In the genomic region with DNA sequence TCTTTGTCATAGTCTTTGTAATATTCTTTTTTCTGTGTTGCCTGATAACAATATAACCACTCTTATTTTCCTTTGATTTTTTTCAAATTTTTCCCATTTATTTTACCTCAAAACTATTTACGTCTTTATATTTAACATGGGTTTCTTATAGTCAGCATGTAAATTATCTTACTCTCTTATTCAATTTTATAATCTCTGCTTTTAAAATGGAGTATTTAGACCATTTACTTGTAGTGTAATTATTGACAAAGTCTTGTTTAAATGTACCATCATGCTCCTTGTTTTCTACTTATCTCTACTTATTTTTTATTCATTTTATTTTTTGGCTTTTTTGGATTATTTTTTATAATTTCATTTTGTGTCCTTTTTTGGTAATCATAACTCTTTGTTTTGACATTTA, we compare ENCODE assay signal across 8 cellular contexts.
"Had no signal": no experiment of that assay in that cellular context is flagged by ENCODE, and none has a peak within 500 bp of the region (broad histone marks: within the 10 kb centered on the region; RNA-seq: fewer than 3 reads in every experiment).

No MANE protein-coding gene starts in this region.

- FAIRE-seq: HepG2 had no signal

- ATAC-seq: HepG2 had no signal

- DNase-seq: GM23248, GOT3, H9, HCEC 1CT, HFFc6, KG1 had no signal

- H3K27ac ChIP-seq: GM23248, HL-60 had no signal

- H2AFZ ChIP-seq: GM23248 had no signal

- H3K4me3 ChIP-seq: GM23248 had no signal

- H3K9ac ChIP-seq: GM23248 had no signal
